Comparison of ENCODE assay signal across 21 cellular contexts in the genomic region with DNA sequence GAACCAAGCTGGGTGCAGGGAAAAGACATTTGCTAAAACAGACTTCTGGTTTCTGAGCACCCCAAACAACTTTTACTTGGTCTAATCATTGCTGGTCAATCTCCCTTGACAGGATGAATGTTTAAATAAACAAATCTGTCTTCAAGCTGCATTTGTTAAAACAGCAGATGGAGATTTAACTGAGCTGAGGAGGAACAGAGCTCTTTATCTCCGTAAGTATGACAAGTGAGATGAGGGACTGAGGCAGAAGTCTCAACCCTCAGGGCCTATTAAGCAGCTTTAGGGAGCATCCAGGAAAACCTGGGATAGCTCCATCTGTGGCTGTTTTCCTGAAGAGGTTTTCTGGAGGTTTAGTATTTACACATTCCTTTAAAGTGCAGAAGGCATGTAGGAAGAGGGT. TPM values are rescaled to one million over a fixed set of nuclear protein-coding genes. Genes with fewer than 3 reads are reported as not detected.
DNase-seq lines count a peak whose midpoint lies in the region; ATAC-seq and TF ChIP-seq lines count a peak whose summit lies in the region.
"Had no signal": no experiment of that assay in that cellular context is flagged by ENCODE, and none has a peak within 500 bp of the region (broad histone marks: within the 10 kb centered on the region; RNA-seq: fewer than 3 reads in every experiment).

No MANE protein-coding gene starts in this region.

- ATAC-seq in activated CD4-positive, CD25-positive, alpha-beta regulatory T cell treated with anti-CD3 and anti-CD28 coated beads, Interleukin-2, amount 50 U/mL, for 24 hours, result no peak
- ATAC-seq in GM18909 (IDR thresholded peaks at IDR 0.05; ENCODE audit: poor library complexity, unreplicated experiment), result no peak
- ATAC-seq: Right ventricle myocardium inferior had no signal

- H3K27ac Mint-ChIP-seq in endodermal cell (peak overlapping the region; percentile 54), osteocyte (ENCODE audit: unreplicated experiment) (peak overlapping the region; percentile 16)
- H3K27ac Mint-ChIP-seq: activated naive CD8-positive, alpha-beta T cell; B cell; T-helper 1 cell treated with Interleukin-12 subunit alpha and Interleukin-12 subunit beta and Interleukin-4 antibody, amounts not matched to agents 30 μg/mL and 1 μg/mL, for 36 hours had no signal

- no peak for TF ChIP-seq CTCF in endodermal cell (conservative IDR thresholded peaks at IDR 0.05)
- no peak for TF ChIP-seq CTCF in osteocyte (IDR thresholded peaks at IDR 0.05)

- H3K27me3 Mint-ChIP-seq in endodermal cell (ENCODE audit: insufficient read depth), result no peaks in the 10 kb centered on the region
- no peaks in the 10 kb centered on the region for H3K27me3 Mint-ChIP-seq in osteocyte (ENCODE audit: unreplicated experiment)
- H3K27me3 Mint-ChIP-seq: activated naive CD8-positive, alpha-beta T cell had no signal

- H3K4me3 Mint-ChIP-seq in endodermal cell (peak overlapping the region; percentile 1), osteocyte (ENCODE audit: unreplicated experiment) (no peak overlapping the region)
- H3K4me3 Mint-ChIP-seq: activated naive CD8-positive, alpha-beta T cell; B cell; T-helper 1 cell treated with Interleukin-12 subunit alpha and Interleukin-12 subunit beta and Interleukin-4 antibody, amounts not matched to agents 30 μg/mL and 1 μg/mL, for 36 hours had no signal

- peaks cover 52% of the 10 kb centered on the region for H3K4me1 ChIP-seq in endodermal cell (ENCODE audit: control insufficient read depth, insufficient read depth, low read length)

- H3K36me3 ChIP-seq in endodermal cell (ENCODE audit: control insufficient read depth, insufficient read depth, low read length), result peaks cover 7% of the 10 kb centered on the region
- H3K36me3 ChIP-seq: esophagus muscularis mucosa, spleen had no signal

- peaks cover 60% of the 10 kb centered on the region for H3K4me1 Mint-ChIP-seq in endodermal cell
- peaks cover 54% of the 10 kb centered on the region for H3K4me1 Mint-ChIP-seq in osteocyte (ENCODE audit: unreplicated experiment)

- DNase-seq in EH (ENCODE audit: low read depth) (peak; percentile 15), NCI-H526 treated with DMSO at 0.1 percent for 48 hours (lab: John Stamatoyannopoulos, UW) (peak; percentile 33), endodermal cell (no peak), osteocyte (ENCODE audit: extremely low spot score, unreplicated experiment) (no peak), inferior parietal cortex (ENCODE audit: extremely low spot score) (no peak), kidney glomerular epithelial cell (lab: John Stamatoyannopoulos, UW) (no peak)
- DNase-seq: dorsolateral prefrontal cortex; glutamatergic neuron; naive B cell; NCI-H1417; NCI-H345; spleen; stimulated activated CD8-positive, alpha-beta memory T cell treated with anti-CD3 and anti-CD28 coated beads, Interleukin-4, amount 100 ng/mL, for 48 hours had no signal

- H3K9ac ChIP-seq in endodermal cell (ENCODE audit: extremely low read depth, low read length, poor library complexity, severe bottlenecking), result no peak overlapping the region

- 35 to 80% methylated on average over 1 of the region's 1 CpG for WGBS in endodermal cell (ENCODE audit: insufficient coverage in 1 of 2, insufficient read length in 1 of 2), 2 experiments

- H3K9me3 Mint-ChIP-seq in endodermal cell, result no peaks in the 10 kb centered on the region
- no peaks in the 10 kb centered on the region for H3K9me3 Mint-ChIP-seq in osteocyte (ENCODE audit: unreplicated experiment)
- H3K9me3 Mint-ChIP-seq: naive B cell; T-helper 1 cell treated with Interleukin-12 subunit alpha and Interleukin-12 subunit beta and Interleukin-4 antibody, amounts not matched to agents 30 μg/mL and 1 μg/mL, for 36 hours had no signal

- H3K9me3 ChIP-seq in endodermal cell (ENCODE audit: control insufficient read depth, low read length), result no peaks in the 10 kb centered on the region
- H3K9me3 ChIP-seq: esophagus muscularis mucosa, spleen had no signal

- peak overlapping the region; percentile 54 for H3K4me3 ChIP-seq in endodermal cell (ENCODE audit: low read length)
- H3K4me3 ChIP-seq: dorsolateral prefrontal cortex, esophagus muscularis mucosa, lung, spleen had no signal

- no peaks in the 10 kb centered on the region for H3K27me3 ChIP-seq in endodermal cell (ENCODE audit: control insufficient read depth, insufficient read depth, low read length, poor library complexity, severe bottlenecking)
- H3K27me3 ChIP-seq: dorsolateral prefrontal cortex, esophagus muscularis mucosa, spleen had no signal

- peak overlapping the region; percentile 15 for H3K27ac ChIP-seq in endodermal cell (ENCODE audit: low read depth, low read length)
- H3K27ac ChIP-seq: esophagus muscularis mucosa, spleen had no signal

- H3K36me3 Mint-ChIP-seq in endodermal cell (ENCODE audit: low read depth) (peaks cover 17% of the 10 kb centered on the region), osteocyte (ENCODE audit: unreplicated experiment) (peaks cover 1% of the 10 kb centered on the region)
- H3K36me3 Mint-ChIP-seq: activated naive CD8-positive, alpha-beta T cell; naive B cell had no signal

RNA-seq across cellular contexts. Expression of a gene that starts 40.6 kb away (rescaled TPM):
- total RNA-seq in endodermal cell (100 to 1,000 TPM in 1 of 2 donors, 10 to 100 TPM in 1; 78.5 to 101 TPM), osteocyte (20.4 and 20.8 TPM in 2 replicates)
- polyA plus RNA-seq in endodermal cell (2013, experiment 1 of 2), result 48.7 TPM
- polyA plus RNA-seq in endodermal cell (2013, experiment 2 of 2), result 43.3 TPM

Comparison
In these comparisons a context has a peak if more than half of its experiments do, and no peak if none do; other contexts are left out.
1. DNase-seq: peak in EH (single experiment) and NCI-H526 treated with DMSO at 0.1 percent for 48 hours (single experiment); none in endodermal cell (single experiment), osteocyte (single experiment), inferior parietal cortex (single experiment) and kidney glomerular epithelial cell (single experiment).